ENCODE assay signal across 13 cellular contexts in genomic region chr7:138515001-138515528, GRCh38. TPM values are rescaled to one million over a fixed set of nuclear protein-coding genes. Genes with fewer than 3 reads are reported as not detected.
DNase-seq lines count a peak whose midpoint lies in the region; ATAC-seq and TF ChIP-seq lines count a peak whose summit lies in the region.
"Had no signal": no experiment of that assay in that cellular context is flagged by ENCODE, and none has a peak within 500 bp of the region (broad histone marks: within the 10 kb centered on the region; RNA-seq: fewer than 3 reads in every experiment).

No MANE protein-coding gene starts in this region.

- intact Hi-C loops in left ventricle myocardium superior (cut with micrococcal nuclease) (no loop called here), Right ventricle myocardium inferior (cut with DNase I) (no loop called here)

- no peak for ATAC-seq in left ventricle myocardium superior
- peak; percentile 80 for ATAC-seq in HG02973 (IDR thresholded peaks at IDR 0.05; ENCODE audit: unreplicated experiment)
- ATAC-seq in HG03025 (IDR thresholded peaks at IDR 0.05; ENCODE audit: low FRiP score, unreplicated experiment), result no peak
- no peak for ATAC-seq in Right ventricle myocardium inferior
- ATAC-seq: A549; activated CD4-positive, CD25-positive, alpha-beta regulatory T cell treated with anti-CD3 and anti-CD28 coated beads, Interleukin-2, amount 50 U/mL, for 24 hours had no signal

- DNase-seq in cardiac muscle cell (ENCODE audit: low read depth in 1 of 2, low spot score in 1 of 2) (no peak), left ventricle myocardium superior (no peak), Right ventricle myocardium inferior (ENCODE audit: missing footprints) (no peak), NCI-H128 (lab: John Stamatoyannopoulos, UW; ENCODE audit: unreplicated experiment) (no peak)
- no peak for DNase-seq in activated effector memory CD4-positive, alpha-beta T cell treated with Interleukin-2 at 50 U/mL for 16 hours
- DNase-seq: NCI-H2081 treated with DMSO at 0.1 percent for 48 hours, psoas muscle had no signal

- no peaks in the 10 kb centered on the region for H3K27me3 ChIP-seq in cardiac muscle cell
- no peaks in the 10 kb centered on the region for H3K27me3 ChIP-seq in OCI-LY3 (ENCODE audit: low read depth, low read length)

- H2AFZ ChIP-seq in OCI-LY3 (ENCODE audit: low read depth, low read length), result no peak overlapping the region

- no peak overlapping the region for H3K4me3 ChIP-seq in cardiac muscle cell
- H3K4me3 ChIP-seq in OCI-LY3 (ENCODE audit: low read length), result no peak overlapping the region
- H3K4me3 ChIP-seq: A549, psoas muscle had no signal

- H3K9ac ChIP-seq in OCI-LY3 (ENCODE audit: low read length), result no peak overlapping the region

- H3K4me2 ChIP-seq in OCI-LY3 (ENCODE audit: low read length), result peak overlapping the region; percentile 50
- H3K4me2 ChIP-seq: A549 had no signal

- TF ChIP-seq CTCF in cardiac muscle cell (IDR thresholded peaks at IDR 0.05; ENCODE audit: low read depth, low read length) (no peak), OCI-LY3 (IDR thresholded peaks at IDR 0.05; ENCODE audit: low read depth, low read length) (no peak)

- no peaks in the 10 kb centered on the region for H3K79me2 ChIP-seq in OCI-LY3 (ENCODE audit: low read length)

- H3K9me3 ChIP-seq in cardiac muscle cell (ENCODE audit: low read depth) (no peaks in the 10 kb centered on the region), OCI-LY3 (ENCODE audit: insufficient read depth, low read length) (no peaks in the 10 kb centered on the region)
- H3K9me3 ChIP-seq: psoas muscle had no signal

- H3K36me3 ChIP-seq in cardiac muscle cell (peaks cover 47% of the 10 kb centered on the region), OCI-LY3 (replicated peaks; ENCODE audit: low read depth, low read length) (peaks cover 28% of the 10 kb centered on the region)

- peak overlapping the region; percentile 65 for H3K27ac ChIP-seq in cardiac muscle cell
- no peak overlapping the region for H3K27ac ChIP-seq in OCI-LY3 (ENCODE audit: low read length)
- H3K27ac ChIP-seq: A549, psoas muscle, RWPE1 had no signal

- H3K4me1 ChIP-seq in cardiac muscle cell (ENCODE audit: low read depth) (no peaks in the 10 kb centered on the region), OCI-LY3 (ENCODE audit: low read length) (peaks cover 16% of the 10 kb centered on the region)
- H3K4me1 ChIP-seq: A549 had no signal

- no peaks in the 10 kb centered on the region for H4K20me1 ChIP-seq in OCI-LY3 (ENCODE audit: insufficient read depth, low read length)

RNA-seq across cellular contexts. Expression of gene TRIM24, which starts 55.0 kb away (rescaled TPM):
- total RNA-seq in cardiac muscle cell (79.5 and 99.2 TPM in 2 replicates), left ventricle myocardium superior (18.8 TPM), Right ventricle myocardium inferior (17.1 TPM)
- 113 and 130 TPM in 2 replicates for polyA plus RNA-seq in cardiac muscle cell
